Comparison of ENCODE assay signal across 5 cellular contexts in genomic region chr13:106453101-106453500, GRCh38.
"Had no signal": no experiment of that assay in that cellular context is flagged by ENCODE, and none has a peak within 500 bp of the region (broad histone marks: within the 10 kb centered on the region; RNA-seq: fewer than 3 reads in every experiment).

No MANE protein-coding gene starts in this region.

- H3K4me2 ChIP-seq: GM23338 had no signal

- H3K9me3 Mint-ChIP-seq: GM23338, H9 had no signal

- DNase-seq: H9, HCEC 1CT, IMR-90 had no signal

- ATAC-seq: GM23338, K562 had no signal

- H2AFZ ChIP-seq: GM23338 had no signal

- H3K27ac Mint-ChIP-seq: GM23338, H9 had no signal

- H3K4me3 Mint-ChIP-seq: GM23338, H9 had no signal

- H3K4me3 ChIP-seq: GM23338, K562 had no signal
